Comparison of ENCODE assay signal across 1 cellular context in genomic region chr13:113014752-113015745, GRCh38.
TF ChIP-seq lines count a peak whose summit lies in the region.

No MANE protein-coding gene starts in this region.

TF ChIP-seq in H1, 55 proteins besides CTCF, POLR2A, EP300 and RAD21:
- TF ChIP-seq EZH2 (IDR thresholded peaks at IDR 0.05; ENCODE audit: low read depth, low read length, severe bottlenecking) (no peak), MAFK (IDR thresholded peaks at IDR 0.05; ENCODE audit: low read depth, low read length) (no peak), HDAC2 (IDR thresholded peaks at IDR 0.05; ENCODE audit: borderline replicate concordance in 1 of 2, low read depth in 2 of 2, low read length in 2 of 2) (no peak), SP2 (IDR thresholded peaks at IDR 0.05; ENCODE audit: low read length) (no peak), SP4 (IDR thresholded peaks at IDR 0.05; ENCODE audit: low read length) (no peak), YY1 (IDR thresholded peaks at IDR 0.05; ENCODE audit: low read depth, low read length) (no peak), TCF12 (IDR thresholded peaks at IDR 0.05; ENCODE audit: low read depth, low read length) (no peak), KDM1A (IDR thresholded peaks at IDR 0.05; ENCODE audit: borderline replicate concordance, low read length) (no peak), CHD7 (IDR thresholded peaks at IDR 0.05; ENCODE audit: insufficient replicate concordance, low read length) (no peak), CHD1 (IDR thresholded peaks at IDR 0.05; ENCODE audit: low read depth, low read length) (no peak), RFX5 (IDR thresholded peaks at IDR 0.05; ENCODE audit: borderline replicate concordance, low read depth, low read length) (no peak), E2F6 (IDR thresholded peaks at IDR 0.05) (no peak), TAF1 (IDR thresholded peaks at IDR 0.05; ENCODE audit: low read depth, low read length) (no peak), ATF3 (IDR thresholded peaks at IDR 0.05; ENCODE audit: insufficient read depth, low read depth, low read length) (no peak), SAP30 (IDR thresholded peaks at IDR 0.05; ENCODE audit: insufficient read depth, insufficient replicate concordance, low read length) (no peak), NRF1 (IDR thresholded peaks at IDR 0.05; ENCODE audit: low read depth, low read length) (no peak)
